17 cellular contexts compared by ENCODE assay signal in genomic region chr3:156976933-156977332, GRCh38.
DNase-seq lines count a peak whose midpoint lies in the region; ATAC-seq and TF ChIP-seq lines count a peak whose summit lies in the region.
"Had no signal": no experiment of that assay in that cellular context is flagged by ENCODE, and none has a peak within 500 bp of the region (broad histone marks: within the 10 kb centered on the region; RNA-seq: fewer than 3 reads in every experiment).

No MANE protein-coding gene starts in this region.

- H2BK120ac ChIP-seq in mesendoderm (ENCODE audit: low read depth, low read length), result peak overlapping the region; percentile 90

- peaks cover 51% of the 10 kb centered on the region for H3K4me1 Mint-ChIP-seq in activated B cell treated with CpG ODN at 0.5 μM for 24 hours

- no peaks in the 10 kb centered on the region for H3K9me3 Mint-ChIP-seq in activated B cell treated with CpG ODN at 0.5 μM for 24 hours
- H3K9me3 Mint-ChIP-seq: CD8-positive, alpha-beta memory T cell; HFFc6 had no signal

- no peaks in the 10 kb centered on the region for H3F3A ChIP-seq in OCI-LY1 (ENCODE audit: insufficient read depth, low read length)

- no peaks in the 10 kb centered on the region for H3K27me3 ChIP-seq in OCI-LY1 (ENCODE audit: insufficient read depth, low read length)
- no peaks in the 10 kb centered on the region for H3K27me3 ChIP-seq in mesendoderm (ENCODE audit: insufficient read depth, low read length, poor library complexity)
- H3K27me3 ChIP-seq: BLaER1 had no signal

- no peaks in the 10 kb centered on the region for H3K27me3 Mint-ChIP-seq in activated B cell treated with CpG ODN at 0.5 μM for 24 hours
- H3K27me3 Mint-ChIP-seq: CD8-positive, alpha-beta memory T cell had no signal

- no peak overlapping the region for H3K9ac ChIP-seq in OCI-LY1 (ENCODE audit: low read length)
- no peak overlapping the region for H3K9ac ChIP-seq in mesendoderm (ENCODE audit: low read length)
- H3K9ac ChIP-seq: BLaER1 had no signal

- H3K4ac ChIP-seq in mesendoderm (ENCODE audit: low read depth, low read length), result no peak overlapping the region

- CTCF ChIA-PET in activated B cell treated with CpG ODN at 0.5 μM for 24 hours (lab: Charles Lee), result no interaction called here

- H2BK5ac ChIP-seq in mesendoderm (ENCODE audit: low read length), result peak overlapping the region; percentile 21

- ATAC-seq in activated B cell treated with CpG ODN at 0.5 μM for 24 hours (ENCODE audit: low read depth) (no peak), HG03521 (IDR thresholded peaks at IDR 0.05; ENCODE audit: unreplicated experiment) (no peak), GM21381 (IDR thresholded peaks at IDR 0.05; ENCODE audit: unreplicated experiment) (no peak)
- ATAC-seq: A549 had no signal

- POLR2A ChIA-PET in activated B cell treated with CpG ODN at 0.5 μM for 24 hours (lab: Charles Lee), result no interaction called here

- H3K27ac ChIP-seq in OCI-LY1 (ENCODE audit: low read depth, low read length, poor library complexity, severe bottlenecking), result peak overlapping the region; percentile 93
- no peak overlapping the region for H3K27ac ChIP-seq in mesendoderm (ENCODE audit: low read depth, low read length)
- H3K27ac ChIP-seq: A549, BLaER1 had no signal

- no peak overlapping the region for H3K23ac ChIP-seq in mesendoderm (ENCODE audit: low read length)

- intact Hi-C loops in activated B cell treated with CpG ODN at 0.5 μM for 24 hours (cut with micrococcal nuclease), result loop anchor here (5.0 kb wide), 1 partner anchor 90 kb away; no protein-coding TSS in a partner anchor

- H4K8ac ChIP-seq in mesendoderm (ENCODE audit: low read depth, low read length), result no peak overlapping the region

- H3K9me2 ChIP-seq in OCI-LY1 (ENCODE audit: low read depth, low read length), result no peaks in the 10 kb centered on the region

- no peaks in the 10 kb centered on the region for H3K79me1 ChIP-seq in mesendoderm (ENCODE audit: low read length)

- H3K4me2 ChIP-seq in OCI-LY1 (ENCODE audit: low read length) (no peak overlapping the region), mesendoderm (ENCODE audit: low read length) (no peak overlapping the region)
- H3K4me2 ChIP-seq: A549 had no signal

- no peak overlapping the region for H3K18ac ChIP-seq in mesendoderm (ENCODE audit: low read length)

- no peak overlapping the region for H4K5ac ChIP-seq in mesendoderm (ENCODE audit: low read length)

- DNase-seq in activated B cell treated with CpG ODN at 0.5 μM for 24 hours (no peak), mesendoderm (no peak), pons (ENCODE audit: low spot score) (peak; percentile 19)
- no peak for DNase-seq in stimulated activated CD8-positive, alpha-beta memory T cell treated with anti-CD3 and anti-CD28 coated beads, Interleukin-4, amount 100 ng/mL, for 48 hours
- no peak for DNase-seq in activated T-cell treated with anti-CD3 and anti-CD28 coated beads, Interleukin-2, amount 50 U/mL, for 1 hour
- DNase-seq: Caco-2; CD8-positive, alpha-beta memory T cell; DMS53; GF-D8; HCEC 1CT; HFFc6; IMR-90 had no signal

- peak overlapping the region; percentile 87 for H2BK15ac ChIP-seq in mesendoderm (replicated peaks; ENCODE audit: low read depth)

- H3K79me2 ChIP-seq in OCI-LY1 (ENCODE audit: insufficient read depth, low read length) (no peaks in the 10 kb centered on the region), mesendoderm (ENCODE audit: control insufficient read depth, insufficient read depth, low read length) (no peaks in the 10 kb centered on the region)

- peak overlapping the region; percentile 95 for H3K27ac Mint-ChIP-seq in activated B cell treated with CpG ODN at 0.5 μM for 24 hours
- H3K27ac Mint-ChIP-seq: HFFc6 had no signal

- peaks cover 48% of the 10 kb centered on the region for H3K4me1 ChIP-seq in OCI-LY1 (ENCODE audit: insufficient read depth, low read length, severe bottlenecking)
- H3K4me1 ChIP-seq in mesendoderm (ENCODE audit: control insufficient read depth, low read depth, low read length), result no peaks in the 10 kb centered on the region
- H3K4me1 ChIP-seq: A549, Caco-2 had no signal

- no peaks in the 10 kb centered on the region for H4K20me1 ChIP-seq in OCI-LY1 (ENCODE audit: insufficient read depth, low read length)
- H4K20me1 ChIP-seq: BLaER1 had no signal

- H3K36me3 ChIP-seq in OCI-LY1 (ENCODE audit: insufficient read depth, low read length) (no peaks in the 10 kb centered on the region), mesendoderm (ENCODE audit: control insufficient read depth, insufficient read depth, low read length) (no peaks in the 10 kb centered on the region)
- H3K36me3 ChIP-seq: BLaER1 had no signal

- peak overlapping the region; percentile 45 for H3K56ac ChIP-seq in mesendoderm (ENCODE audit: low read length)

- no peaks in the 10 kb centered on the region for H3K36me3 Mint-ChIP-seq in activated B cell treated with CpG ODN at 0.5 μM for 24 hours (ENCODE audit: low read depth)
- H3K36me3 Mint-ChIP-seq: CD8-positive, alpha-beta memory T cell had no signal

- no peaks in the 10 kb centered on the region for H3K9me3 ChIP-seq in OCI-LY1 (ENCODE audit: low read length)
- H3K9me3 ChIP-seq: A549, BLaER1, Caco-2 had no signal

- TF ChIP-seq CTCF in OCI-LY1 (IDR thresholded peaks at IDR 0.05; ENCODE audit: low read length) (no peak), activated B cell treated with CpG ODN at 0.5 μM for 24 hours (IDR thresholded peaks at IDR 0.05) (no peak)

- H3K4me3 Mint-ChIP-seq in activated B cell treated with CpG ODN at 0.5 μM for 24 hours, result no peak overlapping the region
- H3K4me3 Mint-ChIP-seq: CD8-positive, alpha-beta memory T cell; HFFc6 had no signal

- H3K4me3 ChIP-seq in OCI-LY1 (ENCODE audit: low read depth, low read length, poor library complexity, severe bottlenecking) (no peak overlapping the region), mesendoderm (ENCODE audit: low read length) (no peak overlapping the region)
- H3K4me3 ChIP-seq: A549, BLaER1 had no signal

- H2AFZ ChIP-seq in OCI-LY1 (ENCODE audit: low read length), result no peak overlapping the region

- WGBS in mesendoderm (ENCODE audit: extremely low coverage, insufficient coverage, low lambda C conversion rate), result no CpG with 5 or more reads among the region's 4 CpGs

- H2AK5ac ChIP-seq in mesendoderm (ENCODE audit: low read length), result no peak overlapping the region
